Comparison of ENCODE assay signal across 8 cellular contexts in genomic region chr19:48510421-48511268, GRCh38. TPM values are rescaled to one million over a fixed set of nuclear protein-coding genes. Genes with fewer than 3 reads are reported as not detected.
DNase-seq lines count a peak whose midpoint lies in the region; ATAC-seq, FAIRE-seq and TF ChIP-seq lines count a peak whose summit lies in the region.

No MANE protein-coding gene starts in this region.

- peak overlapping the region; percentile 5; the same call in 1 of the 2 replicates for H3K4me2 ChIP-seq in MM.1S (ENCODE audit: low read depth, low read length)

- H3K9me2 ChIP-seq in MM.1S (replicated peaks; ENCODE audit: insufficient read depth, low read length): no peaks in the 10 kb centered on the region

- peak; percentile 50 for ATAC-seq in body of pancreas

- H3K9ac ChIP-seq in MM.1S (ENCODE audit: low read length) (no peak overlapping the region), iPS-18a (ENCODE audit: low read length) (no peak overlapping the region)

- no peak for TF ChIP-seq POLR2A in body of pancreas (IDR thresholded peaks at IDR 0.05)

- H3K9me3 ChIP-seq in MM.1S (replicated peaks; ENCODE audit: insufficient read depth, low read length) (no peaks in the 10 kb centered on the region), body of pancreas (no peaks in the 10 kb centered on the region), iPS-18a (ENCODE audit: control insufficient read depth, low read depth, low read length) (no peaks in the 10 kb centered on the region), small intestine (ENCODE audit: control insufficient read depth, low read depth) (no peaks in the 10 kb centered on the region)

- H3F3A ChIP-seq in MM.1S (ENCODE audit: insufficient read depth, low read length): no peaks in the 10 kb centered on the region

- no peak overlapping the region for H3K27ac ChIP-seq in MM.1S (ENCODE audit: low read length)
- no peak overlapping the region for H3K27ac ChIP-seq in body of pancreas
- H3K27ac ChIP-seq in iPS-18a (ENCODE audit: low read length): no peak overlapping the region
- H3K27ac ChIP-seq in small intestine (ENCODE audit: low read depth in 1 of 2, low read length in 1 of 2): no peak overlapping the region

- WGBS in body of pancreas, 2 donors: 14 to 25% methylated on average over 18 to 24 of the region's 24 CpGs
- 10 to 17% (median 14%) methylated on average over 24 of the region's 24 CpGs for WGBS in small intestine, 3 donors

- H2AFZ ChIP-seq in MM.1S (ENCODE audit: low read length): no peak overlapping the region

- TF ChIP-seq CTCF in MM.1S (IDR thresholded peaks at IDR 0.05; ENCODE audit: low read length): no peak
- TF ChIP-seq CTCF in body of pancreas (IDR thresholded peaks at IDR 0.05): no peak

- no peaks in the 10 kb centered on the region for H4K20me1 ChIP-seq in MM.1S (ENCODE audit: insufficient read depth, low read length)

- H3K79me2 ChIP-seq in MM.1S (ENCODE audit: low read length): no peaks in the 10 kb centered on the region

- intact Hi-C loops in body of pancreas (cut with DNase I): no loop called here

- no peaks in the 10 kb centered on the region for H3K36me3 ChIP-seq in MM.1S (replicated peaks; ENCODE audit: insufficient read depth, low read length)
- H3K36me3 ChIP-seq in body of pancreas (replicated peaks in 1 of 2; ENCODE audit: insufficient read depth in 1 of 2, low read depth in 2 of 2): no peaks in the 10 kb centered on the region
- H3K36me3 ChIP-seq in iPS-18a (ENCODE audit: control insufficient read depth, low read depth, low read length): no peaks in the 10 kb centered on the region
- H3K36me3 ChIP-seq in small intestine (ENCODE audit: control insufficient read depth in 2 of 2, insufficient read depth in 2 of 2, low read length in 2 of 2): no peaks in the 10 kb centered on the region

- H3K4me3 ChIP-seq in MM.1S (ENCODE audit: low read length): no peak overlapping the region
- no peak overlapping the region for H3K4me3 ChIP-seq in body of pancreas
- H3K4me3 ChIP-seq in iPS-18a (ENCODE audit: low read length): peak overlapping the region; percentile 69
- peak overlapping the region in 1 of 2 donors; percentile 17 for H3K4me3 ChIP-seq in small intestine (ENCODE audit: low read depth in 1 of 2, low read length in 2 of 2)

- H3K4me1 ChIP-seq in MM.1S (ENCODE audit: low read length) (no peaks in the 10 kb centered on the region), body of pancreas (peaks cover 14% of the 10 kb centered on the region), iPS-18a (ENCODE audit: control insufficient read depth, low read depth, low read length) (no peaks in the 10 kb centered on the region), small intestine (ENCODE audit: control insufficient read depth in 2 of 2, insufficient read depth in 1 of 2, low read depth in 1 of 2, low read length in 1 of 2) (no peaks in the 10 kb centered on the region)

- DNase-seq in DMS53 treated with DMSO at 0.1 percent for 48 hours (lab: John Stamatoyannopoulos, UW; ENCODE audit: unreplicated experiment) (peak; percentile 40), MM.1S (peak; percentile 45), UCSD-AML1 (lab: John Stamatoyannopoulos, UW; ENCODE audit: unreplicated experiment) (peak; percentile 43), body of pancreas (peak; percentile 66 to 74 (median 70)), small intestine (peak; percentile 55), NCI-H510A (lab: John Stamatoyannopoulos, UW) (no peak), glomerular visceral epithelial cell (ENCODE audit: extremely low spot score) (no peak)

- FAIRE-seq in small intestine (lab: Jason Lieb, UNC): no peak

- H3K27me3 ChIP-seq in MM.1S (replicated peaks; ENCODE audit: insufficient read depth, low read length): peaks cover 64% of the 10 kb centered on the region
- peaks cover 0 to 4% of the 10 kb centered on the region in 2 donors for H3K27me3 ChIP-seq in body of pancreas
- H3K27me3 ChIP-seq in iPS-18a (ENCODE audit: control insufficient read depth, insufficient read depth, low read length): peaks cover 19% of the 10 kb centered on the region
- peaks cover 0 to 13% of the 10 kb centered on the region in 2 donors for H3K27me3 ChIP-seq in small intestine (ENCODE audit: control insufficient read depth in 2 of 2, insufficient read depth in 2 of 2, low read length in 2 of 2)

RNA-seq across cellular contexts. Expression of gene LMTK3, which starts 1.0 kb away (rescaled TPM):
- 1 to 10 TPM; 4.2 to 9.6 TPM for total RNA-seq in body of pancreas
- polyA plus RNA-seq in small intestine: 1 to 10 TPM; 3.6 to 7.3 (median 6.9) TPM

RNA-seq across cellular contexts. Expression of gene SULT2B1, which starts 41.3 kb away (rescaled TPM):
- total RNA-seq in body of pancreas: 1 to 10 TPM in 1 of 2 donors, not detected in 1; 1.0 TPM
- polyA plus RNA-seq in small intestine: 10 to 100 TPM; 12.0 to 28.1 (median 12.5) TPM

RNA-seq across cellular contexts. Expression of gene CYTH2, which starts 41.5 kb away (rescaled TPM):
- total RNA-seq in body of pancreas: 10 to 100 TPM; 76.1 to 94.2 TPM
- 10 to 100 TPM; 44.3 to 55.1 (median 54.6) TPM for polyA plus RNA-seq in small intestine

RNA-seq across cellular contexts. Expression of gene KCNJ14, which starts 55.3 kb away (rescaled TPM):
- 1 to 10 TPM in 1 of 2 donors, under 1 TPM in 1; 0.66 to 1.6 TPM for total RNA-seq in body of pancreas
- polyA plus RNA-seq in small intestine: under 1 TPM; 0.22 to 0.43 (median 0.27) TPM

Comparison
In these comparisons a context has a peak if more than half of its experiments do, and no peak if none do; other contexts are left out.
1. DNase-seq: peak in DMS53 treated with DMSO at 0.1 percent for 48 hours (single experiment), MM.1S (single experiment), UCSD-AML1 (single experiment), body of pancreas (4 of 4) and small intestine (single experiment); none in NCI-H510A (single experiment) and glomerular visceral epithelial cell (single experiment).